In the genomic region with DNA sequence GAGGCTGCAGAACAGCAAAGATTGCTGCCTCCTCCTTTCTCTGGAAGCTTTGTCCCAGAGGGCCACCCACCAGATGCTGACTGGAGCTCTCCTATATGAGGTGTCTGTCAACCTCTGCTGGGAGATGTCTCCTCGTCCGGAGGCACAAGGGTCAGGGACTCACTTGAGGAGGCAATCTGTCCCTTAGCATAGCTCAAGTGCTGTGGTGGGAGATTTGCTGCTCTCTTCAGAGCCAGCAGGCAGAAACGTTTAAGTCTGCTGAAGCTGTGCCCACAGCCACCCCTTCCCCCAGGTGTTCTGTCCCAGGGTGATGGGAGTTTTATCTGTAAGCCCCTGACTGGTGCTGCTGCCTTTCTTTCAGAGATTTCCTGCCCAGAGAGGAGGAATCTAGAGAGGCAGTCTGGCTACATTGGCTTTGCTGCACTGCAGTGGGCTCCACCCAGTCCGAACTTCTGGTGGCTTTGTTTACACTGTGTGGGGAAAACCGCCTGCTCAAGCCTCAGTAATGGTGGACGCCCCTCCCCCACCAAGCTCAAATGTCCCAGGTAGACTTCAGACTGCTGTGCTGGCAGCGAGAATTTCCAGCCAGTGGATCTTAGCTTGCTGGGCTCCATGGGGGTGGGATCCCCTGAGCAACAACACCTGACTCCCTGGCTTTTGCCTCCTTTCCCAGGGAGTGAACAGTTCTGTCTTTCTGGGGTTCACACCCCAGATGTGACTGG, we compare ENCODE assay signal across 7 cellular contexts. TPM values are rescaled to one million over a fixed set of nuclear protein-coding genes. Genes with fewer than 3 reads are reported as not detected.
A peak's percentile ranks its signal among the peaks of the same experiment; 100 is the strongest.
DNase-seq lines count a peak whose midpoint lies in the region; ATAC-seq, FAIRE-seq and TF ChIP-seq lines count a peak whose summit lies in the region.
"Not testable (repeated sequence)": the region's sequence is repeated elsewhere in the genome, so short reads cannot be mapped to it uniquely, and the experiment has no call there.

No MANE protein-coding gene starts in this region.

- not testable (repeated sequence) for H3K4me3 ChIP-seq in PC-9; endodermal cell (ENCODE audit: low read length); neural progenitor cell
- H3K4me3 ChIP-seq in HepG2 (replicated peaks in 1 of 3; ENCODE audit: insufficient read depth in 1 of 3, low read depth in 2 of 3, low read length in 3 of 3) = peak overlapping the region; percentile 38 to 62 (median 40); a peak in 5 of 6 replicates

- TF ChIP-seq EP300 in HepG2 (IDR thresholded peaks at IDR 0.05; ENCODE audit: low read depth in 2 of 2, low read length in 2 of 2) = peak in 1 of 2 experiments; percentile 29; a peak in 1 of 4 replicates
- not testable (repeated sequence) for TF ChIP-seq EP300 in HepG2 (CRISPR knock-in tag; IDR thresholded peaks at IDR 0.05; ENCODE audit: borderline replicate concordance)

- H3K36me3 ChIP-seq in PC-9 (ENCODE audit: low read depth); endodermal cell (ENCODE audit: control insufficient read depth, insufficient read depth, low read length); HepG2 (replicated peaks in 1 of 2; ENCODE audit: control insufficient read depth in 1 of 2, insufficient read depth in 2 of 2, low read length in 2 of 2); neural progenitor cell: not testable (repeated sequence)

- POLR2A ChIA-PET in PC-9 (lab: Charles Lee; ENCODE audit: unreplicated experiment) = interaction anchor here (0.9 kb wide), 1 partner anchor 1338 kb away, joined by 3 read pairs; no protein-coding TSS in a partner anchor
- POLR2A ChIA-PET in HepG2 (lab: Yijun Ruan, JAX) = interaction anchor here (0.6 to 2.2 kb wide), 8 partner anchors 12 to 58 kb away, joined by 3 to 23 read pairs (median 4); partner anchors contain the start of gene RMDN2

- H3K27me3 ChIP-seq in PC-9 (ENCODE audit: insufficient read depth, low read depth); endodermal cell (ENCODE audit: control insufficient read depth, insufficient read depth, low read length, poor library complexity, severe bottlenecking); HepG2 (ENCODE audit: control insufficient read depth in 1 of 2, insufficient read depth in 2 of 2, low read length in 2 of 2); neural progenitor cell: not testable (repeated sequence)

- peak; percentile 84 for FAIRE-seq in HepG2 (lab: Jason Lieb, UNC)

- peak; percentile 99 for ATAC-seq in HepG2

- peak overlapping the region; percentile 13; the same call in 1 of the 2 replicates for H3K4me2 ChIP-seq in PC-9
- H3K4me2 ChIP-seq in HepG2 (ENCODE audit: low read depth, low read length) = peak overlapping the region; percentile 96
- H3K4me2 ChIP-seq in neural progenitor cell = not testable (repeated sequence)

- not testable (repeated sequence) for H3K9ac ChIP-seq in endodermal cell (ENCODE audit: extremely low read depth, low read length, poor library complexity, severe bottlenecking); neural progenitor cell
- H3K9ac ChIP-seq in HepG2 (ENCODE audit: insufficient read depth, low read depth, low read length) = peak overlapping the region; percentile 56

- not testable (repeated sequence) for H3K4me3 Mint-ChIP-seq in endodermal cell, neural progenitor cell

- CTCF ChIA-PET in PC-9 (lab: Charles Lee) = interaction anchor here (0.6 kb wide), 1 partner anchor 68 kb away, joined by 3 read pairs; no protein-coding TSS in a partner anchor
- CTCF ChIA-PET in HepG2 (lab: Yijun Ruan, JAX; ENCODE audit: low intra/inter-chr PET ratio, low total read pairs) = not testable (repeated sequence)

- not testable (repeated sequence) for H3F3A ChIP-seq in PC-9 (ENCODE audit: insufficient read depth, low read depth); neural progenitor cell (ENCODE audit: low read depth)

- H3K4me1 ChIP-seq in PC-9 (replicated peaks; ENCODE audit: insufficient read depth) (peaks cover 11% of the 10 kb centered on the region; the same call in 1 of the 2 replicates), HepG2 (ENCODE audit: insufficient read depth, low read length) (peaks cover 21% of the 10 kb centered on the region)
- not testable (repeated sequence) for H3K4me1 ChIP-seq in endodermal cell (ENCODE audit: control insufficient read depth, insufficient read depth, low read length); neural progenitor cell

- TF ChIP-seq CTCF in PC-9 (conservative IDR thresholded peaks at IDR 0.05); endodermal cell (conservative IDR thresholded peaks at IDR 0.05); neural progenitor cell (IDR thresholded peaks at IDR 0.05): not testable (repeated sequence)
- peak; percentile 27; the same call in 1 of the 2 replicates for TF ChIP-seq CTCF in HepG2 (CRISPR knock-in tag; IDR thresholded peaks at IDR 0.05)

- H3K36me3 Mint-ChIP-seq in endodermal cell (ENCODE audit: low read depth) = peaks cover 19% of the 10 kb centered on the region
- not testable (repeated sequence) for H3K36me3 Mint-ChIP-seq in neural progenitor cell

- not testable (repeated sequence) for H3K27ac ChIP-seq in PC-9; endodermal cell (ENCODE audit: low read depth, low read length); neural progenitor cell
- H3K27ac ChIP-seq in HepG2 (ENCODE audit: extremely low read length, insufficient read depth, low read length) = peak overlapping the region; percentile 67

- 0 out of 4 replicates have a peak, but pooled peaks of 1 of the 2 experiments have one; percentile 30 for TF ChIP-seq POLR2A in HepG2 (IDR thresholded peaks at IDR 0.05; ENCODE audit: insufficient read depth in 1 of 2, low read depth in 2 of 2, low read length in 2 of 2)

- intact Hi-C loops in PC-9 (cut with micrococcal nuclease; ENCODE audit: unreplicated experiment) = loop anchor here (5.0 to 10.0 kb wide), 2 partner anchors 67 to 565 kb away; no protein-coding TSS in a partner anchor
- intact Hi-C loops in HepG2 (cut with micrococcal nuclease; ENCODE audit: unreplicated experiment) = loop anchor here (1.0 to 2.0 kb wide), 2 partner anchors 39 to 43 kb away; no protein-coding TSS in a partner anchor

- TF ChIP-seq RAD21 in HepG2 (CRISPR knock-in tag; IDR thresholded peaks at IDR 0.05) = 0 out of 2 replicates have a peak, but pooled peaks have one; percentile 13

- peak overlapping the region; percentile 15 for H3K27ac Mint-ChIP-seq in endodermal cell
- not testable (repeated sequence) for H3K27ac Mint-ChIP-seq in neural progenitor cell

- H3K27me3 Mint-ChIP-seq in endodermal cell (ENCODE audit: insufficient read depth); neural progenitor cell (ENCODE audit: insufficient read depth, low read depth): not testable (repeated sequence)

- not testable (repeated sequence) for H3K9me2 ChIP-seq in PC-9 (ENCODE audit: insufficient read depth)

- not testable (repeated sequence) for H4K20me1 ChIP-seq in PC-9 (ENCODE audit: insufficient read depth); HepG2 (ENCODE audit: insufficient read depth, low read length); neural progenitor cell (ENCODE audit: low read depth)

- not testable (repeated sequence) for H3K9me3 ChIP-seq in PC-9 (ENCODE audit: insufficient read depth, low read depth); endodermal cell (ENCODE audit: control insufficient read depth, low read length); HepG2 (ENCODE audit: low read length); neural progenitor cell (ENCODE audit: low read depth)

- peak; percentile 9 for DNase-seq in DMS53 treated with DMSO at 0.1 percent for 48 hours (lab: John Stamatoyannopoulos, UW; ENCODE audit: unreplicated experiment)
- DNase-seq in HT1080 (ENCODE audit: low read depth) = peak; percentile 5
- peak; percentile 5 for DNase-seq in NCI-H524 treated with DMSO at 0.1 percent for 48 hours (lab: John Stamatoyannopoulos, UW)
- DNase-seq in PC-9 = peak in 1 of 2 experiments; percentile 70
- peak; percentile 60 for DNase-seq in endodermal cell
- DNase-seq in HepG2 (ENCODE audit: low spot score) = peak; percentile 88
- not testable (repeated sequence) for DNase-seq in neural progenitor cell (ENCODE audit: low spot score)

- not testable (repeated sequence) for BruUV-seq in PC-9 (replicated peaks; lab: Mats Ljungman, UMichigan); HepG2 (replicated peaks; lab: Mats Ljungman, UMichigan)

- H3K9me3 Mint-ChIP-seq in endodermal cell = peaks cover 53% of the 10 kb centered on the region
- H3K9me3 Mint-ChIP-seq in neural progenitor cell = peaks cover 52% of the 10 kb centered on the region

- H3K4me1 Mint-ChIP-seq in endodermal cell, neural progenitor cell: not testable (repeated sequence)

- 78 to 87% methylated on average over 5 to 7 of the region's 7 CpGs for WGBS in endodermal cell (ENCODE audit: insufficient coverage in 1 of 2, insufficient read length in 1 of 2), 2 experiments
- WGBS in HepG2 (ENCODE audit: low lambda C conversion rate) = 0% methylated on average over 7 of the region's 7 CpGs

- not testable (repeated sequence) for H2AFZ ChIP-seq in PC-9
- H2AFZ ChIP-seq in HepG2 (ENCODE audit: low read length) (peak overlapping the region; percentile 99), neural progenitor cell (replicated peaks) (peak overlapping the region; percentile 52)

- not testable (repeated sequence) for H3K79me2 ChIP-seq in PC-9 (ENCODE audit: low read depth); HepG2 (ENCODE audit: insufficient read depth, low read length); neural progenitor cell (ENCODE audit: low read depth)

- in situ Hi-C loops in HepG2 (cut with HindIII; ENCODE audit: extremely low pct_ligation_motif_present, low pct_unique_long_range_greater_than_20kb) = not testable (repeated sequence)

RNA-seq across cellular contexts. Expression of gene RMDN2, which starts 37.1 kb away (rescaled TPM):
- total RNA-seq in HT1080 (2014; rRNA removed; shearing (Covaris generic)) = 3.2 and 3.4 TPM in 2 replicates
- 2.4 and 3.4 TPM in 2 replicates for polyA plus RNA-seq in HT1080 (2015; cell fraction: cytosol; rRNA removed)
- polyA plus RNA-seq in HT1080 (2015; cell fraction: nucleus; rRNA removed) = 2.7 and 3.1 TPM in 2 replicates
- 4.0 and 5.3 TPM in 2 replicates for total RNA-seq in PC-9 (2021)
- total RNA-seq in endodermal cell = 1 to 10 TPM; 3.9 to 4.9 TPM
- polyA plus RNA-seq in endodermal cell (2013, experiment 1 of 2) = 4.3 TPM
- polyA plus RNA-seq in endodermal cell (2013, experiment 2 of 2) = 3.6 TPM
- total RNA-seq in HepG2 (2016; rRNA removed; fragmentation: Illumina TruSeq; extraction: Trizol) = 4.7 and 8.9 TPM in 2 replicates
- 15.2 and 18.1 TPM in 2 replicates for total RNA-seq in HepG2 (2016; cell fraction: cytosol; rRNA removed; fragmentation: Illumina TruSeq; extraction: Trizol; ENCODE audit: low read depth)
- total RNA-seq in HepG2 (2016; cell fraction: insoluble cytoplasmic fraction; rRNA removed; fragmentation: Illumina TruSeq; extraction: Trizol) = 5.3 and 9.6 TPM in 2 replicates
- 6.2 and 8.7 TPM in 2 replicates for total RNA-seq in HepG2 (2016; cell fraction: membrane; rRNA removed; fragmentation: Illumina TruSeq; extraction: Trizol)
- total RNA-seq in HepG2 (2016; cell fraction: nucleus; rRNA removed; fragmentation: Illumina TruSeq; extraction: Trizol) = 19.6 and 19.9 TPM in 2 replicates
- polyA plus RNA-seq in HepG2 (2011; rRNA removed) = 1.9 and 2.3 TPM in 2 replicates
- polyA plus RNA-seq in HepG2 (2011; cell fraction: cytosol; rRNA removed) = 0.59 and 0.99 TPM in 2 replicates
- polyA plus RNA-seq in HepG2 (2011; cell fraction: nucleus; rRNA removed) = 1.8 and 2.1 TPM in 2 replicates
- 2.1 and 2.7 TPM in 2 replicates for polyA plus RNA-seq in HepG2 (2012)
- 0.79 and 0.85 TPM in 2 replicates for polyA plus RNA-seq in HepG2 (2016; cell fraction: cytosol; fragmentation: Illumina TruSeq; extraction: Trizol; ENCODE audit: low read depth)
- 3.2 and 3.5 TPM in 2 replicates for polyA plus RNA-seq in HepG2 (2016; cell fraction: insoluble cytoplasmic fraction; fragmentation: Illumina TruSeq; extraction: Trizol; ENCODE audit: low read depth)
- 1.1 and 1.6 TPM in 2 replicates for polyA plus RNA-seq in HepG2 (2016; cell fraction: membrane; fragmentation: Illumina TruSeq; extraction: Trizol; ENCODE audit: low read depth)
- 16.4 and 18.5 TPM in 2 replicates for polyA plus RNA-seq in HepG2 (2016; cell fraction: nucleus; fragmentation: Illumina TruSeq; extraction: Trizol; ENCODE audit: insufficient read depth, low read depth)
- 0.40 and 0.84 TPM in 2 replicates for polyA minus RNA-seq in HepG2 (2011; rRNA and poly(A)+ RNA removed; ENCODE audit: low replicate concordance)
- polyA minus RNA-seq in HepG2 (2011; cell fraction: cytosol; rRNA and poly(A)+ RNA removed) = 1.8 and 2.2 TPM in 2 replicates
- polyA minus RNA-seq in HepG2 (2011; cell fraction: nucleus; rRNA and poly(A)+ RNA removed) = 13.8 and 14.3 TPM in 2 replicates
- total RNA-seq in neural progenitor cell (ENCODE audit: low replicate concordance) = 3.7 and 10.3 TPM in 2 replicates
